Comparison of ENCODE assay signal across 8 cellular contexts in genomic region chr9:131393622-131394463, GRCh38. TPM values are rescaled to one million over a fixed set of nuclear protein-coding genes. Genes with fewer than 3 reads are reported as not detected.
A peak's percentile ranks its signal among the peaks of the same experiment; 100 is the strongest.
DNase-seq lines count a peak whose midpoint lies in the region; ATAC-seq and TF ChIP-seq lines count a peak whose summit lies in the region.

Gene PRRC2B, plus strand, starts transcription at chr9:131394086. Its CDS starts 36,059 bp downstream, at chr9:131430145.

- no peaks in the 10 kb centered on the region for H3K27me3 Mint-ChIP-seq in chondrocyte (ENCODE audit: low read depth)

- ATAC-seq in GM18502 (IDR thresholded peaks at IDR 0.05; ENCODE audit: poor library complexity, unreplicated experiment) (peak; percentile 53), HG02885 (IDR thresholded peaks at IDR 0.05; ENCODE audit: poor library complexity, unreplicated experiment) (peak; percentile 57), GM18517 (IDR thresholded peaks at IDR 0.05; ENCODE audit: unreplicated experiment) (no peak)

- no peaks in the 10 kb centered on the region for H3K9me3 Mint-ChIP-seq in chondrocyte (ENCODE audit: low read depth)

- H3K36me3 ChIP-seq in kidney epithelial cell (ENCODE audit: control insufficient read depth, insufficient read depth, low read length) = no peaks in the 10 kb centered on the region

- H3K27me3 ChIP-seq in kidney epithelial cell (ENCODE audit: control insufficient read depth, insufficient read depth, low read length) = no peaks in the 10 kb centered on the region

- H3K27ac Mint-ChIP-seq in chondrocyte (ENCODE audit: unreplicated experiment) = peak within 1 kb of the TSS; percentile 97

- H3K4me3 Mint-ChIP-seq in chondrocyte (ENCODE audit: unreplicated experiment) = peak within 1 kb of the TSS; percentile 93

- H3K36me3 Mint-ChIP-seq in chondrocyte (ENCODE audit: low read depth) = no peaks in the 10 kb centered on the region

- TF ChIP-seq CTCF in chondrocyte (IDR thresholded peaks at IDR 0.05) (peak; percentile 78), kidney epithelial cell (IDR thresholded peaks at IDR 0.05; ENCODE audit: insufficient read depth, low read length, poor library complexity, severe bottlenecking) (no peak)

- DNase-seq in NCI-H2227 (lab: John Stamatoyannopoulos, UW; ENCODE audit: unreplicated experiment) (peak; percentile 90), chondrocyte (ENCODE audit: low spot score) (no peak), kidney epithelial cell (ENCODE audit: low read depth) (no peak)
- peak; percentile 73 to 75 for DNase-seq in activated CD4-positive, alpha-beta T cell treated with anti-CD3 and anti-CD28 coated beads for 24 hours (ENCODE audit: low read depth in 2 of 2)
- DNase-seq in stimulated activated CD4-positive, alpha-beta T cell treated with anti-CD3 and anti-CD28 coated beads, Interleukin-15, amount 100 ng/mL, for 48 hours (ENCODE audit: low read depth in 2 of 2) = peak; percentile 72 to 83

- H3K4me3 ChIP-seq in kidney epithelial cell (ENCODE audit: low read depth, low read length) = peak within 1 kb of the TSS; percentile 65

- peaks cover 45% of the 10 kb centered on the region for H3K4me1 Mint-ChIP-seq in chondrocyte (ENCODE audit: low read depth)

RNA-seq across cellular contexts. Expression of gene PRRC2B, which starts in this region (rescaled TPM):
- total RNA-seq in chondrocyte (233 to 235 TPM (median 235 TPM) in 3 replicates), kidney epithelial cell (158 and 169 TPM in 2 replicates)

Comparison
In these comparisons a context has a peak if more than half of its experiments do, and no peak if none do; other contexts are left out.
1. DNase-seq: peak in NCI-H2227 (single experiment), activated CD4-positive, alpha-beta T cell treated with anti-CD3 and anti-CD28 coated beads for 24 hours (2 of 2) and stimulated activated CD4-positive, alpha-beta T cell treated with anti-CD3 and anti-CD28 coated beads, Interleukin-15, amount 100 ng/mL, for 48 hours (2 of 2); none in chondrocyte (single experiment) and kidney epithelial cell (single experiment).